18 cellular contexts compared by ENCODE assay signal in the genomic region with DNA sequence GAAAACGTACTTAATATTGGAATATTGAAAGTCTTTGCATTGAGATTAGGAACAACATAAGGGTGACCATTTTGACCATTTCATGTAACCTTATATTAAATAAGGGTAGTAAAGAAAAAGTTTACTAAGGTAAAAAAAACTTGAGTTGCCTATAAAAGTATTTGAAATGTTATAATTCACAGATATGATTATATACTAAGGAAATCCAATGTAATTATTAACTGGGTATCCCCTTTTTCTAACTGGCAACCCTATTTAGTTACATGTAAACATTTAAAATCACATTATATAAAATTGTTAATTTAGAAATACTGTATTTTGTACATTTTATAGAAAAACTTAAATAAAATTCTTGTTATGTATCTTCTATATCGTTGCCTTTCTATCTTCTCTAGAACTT.
A peak's percentile ranks its signal among the peaks of the same experiment; 100 is the strongest.
DNase-seq lines count a peak whose midpoint lies in the region; FAIRE-seq and TF ChIP-seq lines count a peak whose summit lies in the region.
"Had no signal": no experiment of that assay in that cellular context is flagged by ENCODE, and none has a peak within 500 bp of the region (broad histone marks: within the 10 kb centered on the region; RNA-seq: fewer than 3 reads in every experiment).

No MANE protein-coding gene starts in this region.

- H3K4me1 ChIP-seq in small intestine (ENCODE audit: control insufficient read depth in 2 of 2, insufficient read depth in 1 of 2, low read depth in 1 of 2, low read length in 1 of 2) (no peaks in the 10 kb centered on the region), Caco-2 (no peaks in the 10 kb centered on the region)
- H3K4me1 ChIP-seq: BLaER1 treated with 17β-estradiol and CSF1 and Interleukin-3, amounts not matched to agents 10 nM and 100 nM had no signal

- H3K4me3 Mint-ChIP-seq in Caco-2 (ENCODE audit: unreplicated experiment): no peak overlapping the region
- H3K4me3 Mint-ChIP-seq: B cell; CD8-positive, alpha-beta T cell had no signal

- BruUV-seq in Caco-2 (replicated peaks; lab: Mats Ljungman, UMichigan): no TSS peak

- H3K4me3 ChIP-seq in small intestine (ENCODE audit: low read depth in 1 of 2, low read length in 2 of 2): no peak overlapping the region
- H3K4me3 ChIP-seq in Caco-2 (ENCODE audit: low read depth, low read length): no peak overlapping the region
- H3K4me3 ChIP-seq: BLaER1 treated with 17β-estradiol and CSF1 and Interleukin-3, amounts not matched to agents 10 nM and 100 nM; GM23248 had no signal

- no peak overlapping the region for H3K27ac Mint-ChIP-seq in Caco-2 (ENCODE audit: unreplicated experiment)
- H3K27ac Mint-ChIP-seq: B cell; CD8-positive, alpha-beta T cell had no signal

- peaks cover 5 to 16% of the 10 kb centered on the region in 2 donors for H3K36me3 ChIP-seq in small intestine (ENCODE audit: control insufficient read depth in 2 of 2, insufficient read depth in 2 of 2, low read length in 2 of 2)
- peaks cover 6% of the 10 kb centered on the region for H3K36me3 ChIP-seq in Caco-2 (ENCODE audit: control insufficient read depth, insufficient read depth, low read length)

- H3K4me1 Mint-ChIP-seq in Caco-2 (ENCODE audit: low read depth, unreplicated experiment): no peaks in the 10 kb centered on the region
- H3K4me1 Mint-ChIP-seq: B cell had no signal

- H3K9me3 ChIP-seq in small intestine (ENCODE audit: control insufficient read depth, low read depth) (peaks cover 3% of the 10 kb centered on the region), Caco-2 (peaks cover 29% of the 10 kb centered on the region)

- intact Hi-C loops in Caco-2 (cut with micrococcal nuclease; ENCODE audit: unreplicated experiment): no loop called here

- peak; percentile 59 for FAIRE-seq in G401.6 (lab: Jason Lieb, UNC)
- peak; percentile 17 for FAIRE-seq in TTC549 (lab: Jason Lieb, UNC)
- peak; percentile 49 for FAIRE-seq in islet of Langerhans (lab: Jason Lieb, UNC)
- peak; percentile 68 for FAIRE-seq in small intestine (lab: Jason Lieb, UNC)
- FAIRE-seq: GM12891, GM19239, H54 had no signal

- no peaks in the 10 kb centered on the region for H3K27me3 ChIP-seq in small intestine (ENCODE audit: control insufficient read depth in 2 of 2, insufficient read depth in 2 of 2, low read length in 2 of 2)
- H3K27me3 ChIP-seq in Caco-2 (replicated peaks; ENCODE audit: control insufficient read depth, insufficient read depth, low read length): no peaks in the 10 kb centered on the region
- H3K27me3 ChIP-seq: BLaER1 treated with 17β-estradiol and CSF1 and Interleukin-3, amounts not matched to agents 10 nM and 100 nM had no signal

- no peak overlapping the region for H3K27ac ChIP-seq in small intestine (ENCODE audit: low read depth in 1 of 2, low read length in 1 of 2)
- H3K27ac ChIP-seq: BLaER1 treated with 17β-estradiol and CSF1 and Interleukin-3, amounts not matched to agents 10 nM and 100 nM; GM23248 had no signal

- CTCF ChIA-PET in Caco-2 (lab: Charles Lee): no interaction called here

- POLR2A ChIA-PET in Caco-2 (lab: Charles Lee): no interaction called here

- peaks cover 36% of the 10 kb centered on the region for H3K9me3 Mint-ChIP-seq in Caco-2 (ENCODE audit: unreplicated experiment)

- H3K27me3 Mint-ChIP-seq in Caco-2 (ENCODE audit: insufficient read depth, unreplicated experiment): no peaks in the 10 kb centered on the region
- H3K27me3 Mint-ChIP-seq: B cell had no signal

- 96 to 99% (median 96%) methylated on average over 2 of the region's 2 CpGs for WGBS in small intestine, 3 donors

- DNase-seq in small intestine (no peak), superior temporal gyrus (ENCODE audit: extremely low spot score) (no peak), Caco-2 (no peak)
- DNase-seq: CD8-positive, alpha-beta T cell; DMS 273 treated with DMSO at 0.1 percent for 48 hours; DMS53; DND-41; EL; GM23248; HCEC 1CT had no signal

- TF ChIP-seq CTCF in Caco-2 (IDR thresholded peaks at IDR 0.05; ENCODE audit: insufficient read depth in 1 of 2, low read depth in 1 of 2, low read length in 1 of 2, severe bottlenecking in 1 of 2, unreplicated experiment in 1 of 2): no peak

- H3K36me3 Mint-ChIP-seq in Caco-2 (ENCODE audit: insufficient read depth, unreplicated experiment): peaks cover 79% of the 10 kb centered on the region
